In genomic region chr15:52679232-52680040, GRCh38 we compare ENCODE assay signal across 8 cellular contexts. TPM values are rescaled to one million over a fixed set of nuclear protein-coding genes. Genes with fewer than 3 reads are reported as not detected.
DNase-seq lines count a peak whose midpoint lies in the region; ATAC-seq, FAIRE-seq and TF ChIP-seq lines count a peak whose summit lies in the region.

TSS of gene ATOSA (minus strand) at chr15:52679388. CDS start at chr15:52678021, 1,367 bp downstream.

- ATAC-seq in GM18498 (IDR thresholded peaks at IDR 0.05; ENCODE audit: unreplicated experiment) (peak; percentile 74), HG02884 (IDR thresholded peaks at IDR 0.05; ENCODE audit: unreplicated experiment) (peak; percentile 59)

- H3K36me3 ChIP-seq in right atrium auricular region: peaks cover 18% of the 10 kb centered on the region

- intact Hi-C loops in T-helper 2 cell treated with Interferon-gamma antibody and Interleukin-4, amounts not matched to agents 100 ng/mL and 5 ng/mL, for 36 hours (cut with micrococcal nuclease): loop anchor here (1.0 to 5.0 kb wide), 6 partner anchors 55 to 659 kb away; partner anchors contain the start of gene ARPP19

- H3K4me3 ChIP-seq in right atrium auricular region: peak within 1 kb of the TSS; percentile 93 to 99

- peak within 1 kb of the TSS; percentile 98 to 100 for H3K27ac ChIP-seq in right atrium auricular region

- peak; percentile 44 for FAIRE-seq in urothelium cell line (lab: Jason Lieb, UNC)

- peaks cover 0 to 37% of the 10 kb centered on the region in 2 donors for H3K4me1 ChIP-seq in right atrium auricular region

- DNase-seq in NCI-H1694 treated with DMSO at 0.1 percent for 48 hours (lab: John Stamatoyannopoulos, UW): peak; percentile 50
- peak; percentile 63 to 97 (median 93) for DNase-seq in anterior cingulate cortex (lab: John Stamatoyannopoulos, UW)
- peak; percentile 95 for DNase-seq in right atrium auricular region (ENCODE audit: low spot score)
- peak; percentile 71 for DNase-seq in pulmonary artery endothelial cell (ENCODE audit: low read depth, low spot score)
- peak; percentile 88 for DNase-seq in urothelium cell line (ENCODE audit: low spot score)

- no peaks in the 10 kb centered on the region for H3K27me3 ChIP-seq in right atrium auricular region

- peak in 1 of 2 donors; percentile 18 for TF ChIP-seq CTCF in right atrium auricular region (IDR thresholded peaks at IDR 0.05)

- no peaks in the 10 kb centered on the region for H3K9me3 ChIP-seq in right atrium auricular region

RNA-seq across cellular contexts. Expression of gene ATOSA, which starts in this region (rescaled TPM):
- total RNA-seq in T-helper 2 cell treated with Interferon-gamma antibody and Interleukin-4, amounts not matched to agents 100 ng/mL and 5 ng/mL, for 36 hours: 23.5 and 26.8 TPM in 2 replicates
- total RNA-seq in right atrium auricular region (10 to 100 TPM; 21.6 to 36.7 TPM), pulmonary artery endothelial cell (26.9 and 41.7 TPM in 2 replicates)

Comparison
In these comparisons a context has a peak if more than half of its experiments do, and no peak if none do; other contexts are left out.
1. Peak in every context shown above with its lines: DNase-seq, ATAC-seq, H3K4me3 ChIP-seq and H3K27ac ChIP-seq.